Comparison of ENCODE assay signal across 8 cellular contexts in the genomic region with DNA sequence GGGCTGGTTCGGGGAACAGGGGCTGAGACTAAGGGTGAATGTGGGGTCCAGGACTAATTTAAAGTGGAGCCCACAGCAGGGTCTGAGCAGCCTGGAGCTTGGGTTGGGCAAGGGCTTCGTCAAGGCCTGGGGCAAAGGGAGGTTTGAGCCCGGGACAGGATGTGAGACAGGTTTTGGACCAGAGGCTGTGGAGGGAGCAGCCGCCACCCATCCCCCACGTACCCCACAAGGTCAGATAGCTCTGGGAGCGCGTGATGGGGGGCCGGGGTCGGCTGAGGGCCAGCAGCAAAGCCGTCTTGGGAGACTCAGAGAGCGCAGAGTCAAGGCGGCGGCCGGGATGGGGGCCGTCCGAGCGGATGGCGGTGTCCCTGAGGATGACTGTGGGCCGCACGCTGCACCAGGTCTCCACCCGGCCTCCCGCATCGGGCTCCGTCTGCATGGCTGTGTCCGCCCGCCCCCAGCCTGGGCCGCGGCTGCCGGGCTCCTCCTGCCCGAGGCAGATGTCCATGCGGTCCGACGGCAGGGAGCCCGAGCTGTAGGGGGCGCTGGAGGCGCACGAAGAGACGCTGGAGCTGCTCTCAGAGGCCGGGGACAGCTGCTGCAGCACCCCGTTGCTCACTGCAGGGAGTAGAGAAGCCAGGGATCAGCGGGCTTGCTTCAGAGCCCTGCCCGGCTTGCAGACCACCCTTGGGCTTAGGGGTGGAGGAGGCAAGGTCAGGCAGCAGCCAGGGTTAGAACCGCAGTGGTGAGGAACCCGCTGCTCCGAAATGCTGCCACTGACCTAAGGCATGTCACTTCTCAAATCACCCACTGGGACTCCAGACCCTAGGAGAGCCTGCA. TPM values are rescaled to one million over a fixed set of nuclear protein-coding genes. Genes with fewer than 3 reads are reported as not detected.
DNase-seq lines count a peak whose midpoint lies in the region; ATAC-seq and TF ChIP-seq lines count a peak whose summit lies in the region.

No MANE protein-coding gene starts in this region.

- TF ChIP-seq CTCF in AG10803 (conservative IDR thresholded peaks at IDR 0.05; ENCODE audit: low read length): peak; percentile 69
- TF ChIP-seq CTCF in lower lobe of right lung (IDR thresholded peaks at IDR 0.05): peak; percentile 81

- POLR2A ChIA-PET in activated CD4-positive, alpha-beta memory T cell treated with anti-CD3 and anti-CD28 coated beads, Interleukin-2, amount 10 ng/mL, durations not matched to agents 7 days and 5 days (lab: Charles Lee): interaction anchor here (1.3 kb wide), 1 partner anchor 12 kb away, joined by 6 read pairs; a partner anchor contains a TSS

- CTCF ChIA-PET in activated CD4-positive, alpha-beta memory T cell treated with anti-CD3 and anti-CD28 coated beads, Interleukin-2, amount 10 ng/mL, durations not matched to agents 7 days and 5 days (lab: Charles Lee): interaction anchor here (0.6 to 6.9 kb wide), 17 partner anchors 10 to 123 kb away, joined by 3 to 186 read pairs (median 9); a partner anchor contains a TSS

- H3K36me3 Mint-ChIP-seq in activated CD4-positive, alpha-beta memory T cell treated with anti-CD3 and anti-CD28 coated beads, Interleukin-2, amount 10 ng/mL, durations not matched to agents 7 days and 5 days (ENCODE audit: low read depth): no peaks in the 10 kb centered on the region

- H3K36me3 ChIP-seq in ectodermal cell (ENCODE audit: control insufficient read depth, insufficient read depth, low read length) (no peaks in the 10 kb centered on the region), lower lobe of right lung (no peaks in the 10 kb centered on the region)

- DNase-seq in AG10803 (ENCODE audit: low read depth): peak; percentile 75
- DNase-seq in NCI-H69 (lab: John Stamatoyannopoulos, UW): peak; percentile 84
- DNase-seq in activated CD4-positive, alpha-beta memory T cell treated with anti-CD3 and anti-CD28 coated beads, Interleukin-2, amount 10 ng/mL, durations not matched to agents 7 days and 5 days: peak; percentile 84
- DNase-seq in lower lobe of right lung: peak; percentile 90
- peak; percentile 52 for DNase-seq in stimulated activated CD8-positive, alpha-beta memory T cell treated with anti-CD3 and anti-CD28 coated beads, Interleukin-15, amount 100 ng/mL, for 1 hour (ENCODE audit: low read depth)

- 8 to 9% methylated on average over 45 of the region's 45 CpGs for WGBS in ectodermal cell, 2 experiments

- no peaks in the 10 kb centered on the region for H3K9me3 ChIP-seq in ectodermal cell (ENCODE audit: control insufficient read depth, low read length)
- H3K9me3 ChIP-seq in lower lobe of right lung: no peaks in the 10 kb centered on the region

- H3K27ac ChIP-seq in ectodermal cell (ENCODE audit: insufficient read depth, low read depth, low read length, poor library complexity, severe bottlenecking) (no peak overlapping the region), lower lobe of right lung (no peak overlapping the region)

- H3K27me3 ChIP-seq in ectodermal cell (ENCODE audit: control insufficient read depth, insufficient read depth, low read length, poor library complexity, severe bottlenecking) (peaks cover 59% of the 10 kb centered on the region), lower lobe of right lung (ENCODE audit: low read depth) (peaks cover 25% of the 10 kb centered on the region)

- peaks cover 37% of the 10 kb centered on the region for H3K27me3 Mint-ChIP-seq in activated CD4-positive, alpha-beta memory T cell treated with anti-CD3 and anti-CD28 coated beads, Interleukin-2, amount 10 ng/mL, durations not matched to agents 7 days and 5 days

- H3K4me1 ChIP-seq in ectodermal cell (ENCODE audit: control insufficient read depth, insufficient read depth, low read length) (peaks cover 14% of the 10 kb centered on the region), lower lobe of right lung (peaks cover 16% of the 10 kb centered on the region)

- intact Hi-C loops in lower lobe of right lung (cut with DNase I): no loop called here

- peaks cover 13% of the 10 kb centered on the region for H3K4me1 Mint-ChIP-seq in activated CD4-positive, alpha-beta memory T cell treated with anti-CD3 and anti-CD28 coated beads, Interleukin-2, amount 10 ng/mL, durations not matched to agents 7 days and 5 days

- H3K27ac Mint-ChIP-seq in activated CD4-positive, alpha-beta memory T cell treated with anti-CD3 and anti-CD28 coated beads, Interleukin-2, amount 10 ng/mL, durations not matched to agents 7 days and 5 days: no peak overlapping the region

- H3K4me3 ChIP-seq in AG10803 (ENCODE audit: low read length): no peak overlapping the region
- H3K4me3 ChIP-seq in ectodermal cell (ENCODE audit: insufficient read depth, low read depth, low read length): peak overlapping the region; percentile 9
- H3K4me3 ChIP-seq in lower lobe of right lung: no peak overlapping the region

- H3K4me3 Mint-ChIP-seq in activated CD4-positive, alpha-beta memory T cell treated with anti-CD3 and anti-CD28 coated beads, Interleukin-2, amount 10 ng/mL, durations not matched to agents 7 days and 5 days: no peak overlapping the region

- H3K9me3 Mint-ChIP-seq in activated CD4-positive, alpha-beta memory T cell treated with anti-CD3 and anti-CD28 coated beads, Interleukin-2, amount 10 ng/mL, durations not matched to agents 7 days and 5 days: no peaks in the 10 kb centered on the region

- ATAC-seq in GM19463 (IDR thresholded peaks at IDR 0.05; ENCODE audit: unreplicated experiment) (peak; percentile 71), lower lobe of right lung (peak; percentile 84 to 86), GM18907 (IDR thresholded peaks at IDR 0.05; ENCODE audit: unreplicated experiment) (no peak)

RNA-seq across cellular contexts. Expression of a gene that starts 12.1 kb away (rescaled TPM):
- total RNA-seq in activated CD4-positive, alpha-beta memory T cell treated with anti-CD3 and anti-CD28 coated beads, Interleukin-2, amount 10 ng/mL, durations not matched to agents 7 days and 5 days: 1 to 10 TPM; 1.1 to 1.9 TPM
- 0.74 TPM for polyA plus RNA-seq in ectodermal cell (2013, experiment 1 of 4)
- polyA plus RNA-seq in ectodermal cell (2013, experiment 2 of 4): 0.82 TPM
- polyA plus RNA-seq in ectodermal cell (2013, experiment 3 of 4): 0.69 TPM
- 0.49 TPM for polyA plus RNA-seq in ectodermal cell (2013, experiment 4 of 4)
- 1.6 TPM for total RNA-seq in lower lobe of right lung

RNA-seq across cellular contexts. Expression of a gene that starts 12.2 kb away (rescaled TPM):
- 10 to 100 TPM; 91.4 to 95.0 TPM for total RNA-seq in activated CD4-positive, alpha-beta memory T cell treated with anti-CD3 and anti-CD28 coated beads, Interleukin-2, amount 10 ng/mL, durations not matched to agents 7 days and 5 days
- polyA plus RNA-seq in ectodermal cell (2013, experiment 1 of 4): 1.5 TPM
- 0.69 TPM for polyA plus RNA-seq in ectodermal cell (2013, experiment 2 of 4)
- polyA plus RNA-seq in ectodermal cell (2013, experiment 3 of 4): 0.64 TPM
- 1.2 TPM for polyA plus RNA-seq in ectodermal cell (2013, experiment 4 of 4)
- total RNA-seq in lower lobe of right lung: 57.8 TPM

RNA-seq across cellular contexts. Expression of a gene that starts 19.2 kb away (rescaled TPM):
- total RNA-seq in activated CD4-positive, alpha-beta memory T cell treated with anti-CD3 and anti-CD28 coated beads, Interleukin-2, amount 10 ng/mL, durations not matched to agents 7 days and 5 days: 10 to 100 TPM; 17.3 to 18.5 TPM
- 93.4 TPM for polyA plus RNA-seq in ectodermal cell (2013, experiment 1 of 4)
- 87.8 TPM for polyA plus RNA-seq in ectodermal cell (2013, experiment 2 of 4)
- 80.0 TPM for polyA plus RNA-seq in ectodermal cell (2013, experiment 3 of 4)
- 93.0 TPM for polyA plus RNA-seq in ectodermal cell (2013, experiment 4 of 4)
- 52.6 TPM for total RNA-seq in lower lobe of right lung

RNA-seq across cellular contexts. Expression of a gene that starts 31.5 kb away (rescaled TPM):
- 1 to 10 TPM; 6.4 to 7.1 TPM for total RNA-seq in activated CD4-positive, alpha-beta memory T cell treated with anti-CD3 and anti-CD28 coated beads, Interleukin-2, amount 10 ng/mL, durations not matched to agents 7 days and 5 days
- polyA plus RNA-seq in ectodermal cell (2013, experiment 1 of 4): 17.1 TPM
- 20.1 TPM for polyA plus RNA-seq in ectodermal cell (2013, experiment 2 of 4)
- 15.1 TPM for polyA plus RNA-seq in ectodermal cell (2013, experiment 3 of 4)
- 17.3 TPM for polyA plus RNA-seq in ectodermal cell (2013, experiment 4 of 4)
- total RNA-seq in lower lobe of right lung: 5.8 TPM

RNA-seq across cellular contexts. Expression of a gene that starts 31.5 kb away (rescaled TPM):
- 10 to 100 TPM; 47.8 to 49.3 TPM for total RNA-seq in activated CD4-positive, alpha-beta memory T cell treated with anti-CD3 and anti-CD28 coated beads, Interleukin-2, amount 10 ng/mL, durations not matched to agents 7 days and 5 days
- 73.0 TPM for polyA plus RNA-seq in ectodermal cell (2013, experiment 1 of 4)
- polyA plus RNA-seq in ectodermal cell (2013, experiment 2 of 4): 74.0 TPM
- polyA plus RNA-seq in ectodermal cell (2013, experiment 3 of 4): 78.6 TPM
- polyA plus RNA-seq in ectodermal cell (2013, experiment 4 of 4): 79.8 TPM
- total RNA-seq in lower lobe of right lung: 59.7 TPM
